8 cellular contexts compared by ENCODE assay signal in genomic region chr1:86913896-86914634, GRCh38. TPM values are rescaled to one million over a fixed set of nuclear protein-coding genes. Genes with fewer than 3 reads are reported as not detected.
DNase-seq lines count a peak whose midpoint lies in the region; ATAC-seq and TF ChIP-seq lines count a peak whose summit lies in the region.

TSS of gene SELENOF (minus strand) at chr1:86914126. CDS start at chr1:86914111, 15 bp downstream.

- H3K4me3 ChIP-seq in effector memory CD4-positive, alpha-beta T cell (ENCODE audit: insufficient read depth, low read depth, low read length, poor library complexity, severe bottlenecking), result peak within 1 kb of the TSS; percentile 100
- peak within 1 kb of the TSS; percentile 95 for H3K4me3 ChIP-seq in lung

- no peak for TF ChIP-seq CTCF in lung (IDR thresholded peaks at IDR 0.05; ENCODE audit: control extremely low read depth, extremely low read depth)

- peak; percentile 95 for DNase-seq in COLO829 (ENCODE audit: low spot score)
- DNase-seq in HT-29 (ENCODE audit: low spot score), result peak; percentile 100
- peak; percentile 96 for DNase-seq in NK-92 treated with Interleukin-12 subunit alpha and Interleukin-12 subunit beta, amount 100 ng/mL, for 24 hours (lab: John Stamatoyannopoulos, UW)
- DNase-seq in activated CD8-positive, alpha-beta memory T cell treated with anti-CD3 and anti-CD28 coated beads for 24 hours, result peak; percentile 98
- DNase-seq in effector memory CD4-positive, alpha-beta T cell, result peak; percentile 98 to 99 (median 99)
- DNase-seq in lung (ENCODE audit: low spot score), result peak; percentile 99
- DNase-seq in stimulated activated CD4-positive, alpha-beta T cell treated with anti-CD3 and anti-CD28 coated beads, TNF-alpha, amount 100 ng/mL, for 4 hours (ENCODE audit: low read depth in 3 of 3), result peak; percentile 98 to 99 (median 99)

- H3K9me3 ChIP-seq in effector memory CD4-positive, alpha-beta T cell (ENCODE audit: control insufficient read depth, low read length), result no peaks in the 10 kb centered on the region
- no peaks in the 10 kb centered on the region for H3K9me3 ChIP-seq in lung (ENCODE audit: control insufficient read depth in 2 of 2, insufficient read depth in 1 of 2, low read length in 1 of 2)

- 0% methylated on average over 44 to 47 of the region's 47 CpGs for WGBS in lung, 2 donors

- H3K4me1 ChIP-seq in effector memory CD4-positive, alpha-beta T cell (ENCODE audit: control insufficient read depth, insufficient read depth, low read length, poor library complexity, severe bottlenecking), result peaks cover 20% of the 10 kb centered on the region
- peaks cover 5 to 15% of the 10 kb centered on the region in 2 donors for H3K4me1 ChIP-seq in lung (ENCODE audit: control insufficient read depth in 2 of 2, insufficient read depth in 2 of 2, low read length in 2 of 2)

- H3K27ac ChIP-seq in effector memory CD4-positive, alpha-beta T cell (ENCODE audit: insufficient read depth, low read length, poor library complexity, severe bottlenecking), result peak within 1 kb of the TSS; percentile 97
- H3K27ac ChIP-seq in lung (ENCODE audit: low read depth in 1 of 2, low read length in 1 of 2), result peak within 1 kb of the TSS; percentile 92 to 97

- ATAC-seq in GM21360 (IDR thresholded peaks at IDR 0.05; ENCODE audit: unreplicated experiment) (peak; percentile 79), lung (ENCODE audit: insufficient read depth, low FRiP score) (peak; percentile 94)

- peaks cover 13% of the 10 kb centered on the region for H3K36me3 ChIP-seq in effector memory CD4-positive, alpha-beta T cell (ENCODE audit: control insufficient read depth, insufficient read depth, low read length)
- peaks cover 0 to 3% of the 10 kb centered on the region in 2 donors for H3K36me3 ChIP-seq in lung (ENCODE audit: control insufficient read depth in 2 of 2, insufficient read depth in 2 of 2, low read length in 2 of 2)

- no peaks in the 10 kb centered on the region for H3K27me3 ChIP-seq in effector memory CD4-positive, alpha-beta T cell (replicated peaks; ENCODE audit: control insufficient read depth, insufficient read depth, low read length, poor library complexity, severe bottlenecking)
- no peaks in the 10 kb centered on the region for H3K27me3 ChIP-seq in lung (ENCODE audit: control insufficient read depth, insufficient read depth)

RNA-seq across cellular contexts. Expression of gene SELENOF, which starts in this region (rescaled TPM):
- total RNA-seq in HT-29 (2014; rRNA removed; shearing (Covaris generic)), result 98.7 and 126 TPM in 2 replicates
- 100 to 1,000 TPM; 227 to 240 TPM for total RNA-seq in lung
- 100 to 1,000 TPM; 132 to 188 TPM for polyA plus RNA-seq in lung

Comparison
In these comparisons a context has a peak if more than half of its experiments do, and no peak if none do; other contexts are left out.
1. Peak in every context shown above with its lines: DNase-seq, ATAC-seq, H3K4me3 ChIP-seq and H3K27ac ChIP-seq.